Comparison of ENCODE assay signal across 1 cellular context in genomic region chr1:12745126-12745991, GRCh38.
TF ChIP-seq lines count a peak whose summit lies in the region.

No MANE protein-coding gene starts in this region.

TF ChIP-seq in K562, 482 proteins besides CTCF, POLR2A, EP300 and RAD21 (continued from another document and continues in another):
- TF ChIP-seq MCM5 (IDR thresholded peaks at IDR 0.05; ENCODE audit: low read depth) (no peak), GTF3C2 (IDR thresholded peaks at IDR 0.05; ENCODE audit: borderline replicate concordance, extremely low read depth, insufficient read length) (no peak), REST (CRISPR knock-in tag; IDR thresholded peaks at IDR 0.05; ENCODE audit: low read depth) (no peak), CXXC5 (CRISPR knock-in tag; IDR thresholded peaks at IDR 0.05) (peak; percentile 58), ZNF165 (CRISPR knock-in tag; IDR thresholded peaks at IDR 0.05; ENCODE audit: borderline replicate concordance) (no peak), CTBP1 (IDR thresholded peaks at IDR 0.05; ENCODE audit: borderline replicate concordance) (peak; percentile 51; the same call in 1 of the 2 replicates), RFX1 (IDR thresholded peaks at IDR 0.05) (no peak), POU5F1 (IDR thresholded peaks at IDR 0.05; ENCODE audit: borderline replicate concordance, low read depth, low read length, partially characterized antibody) (no peak), SRSF1 (IDR thresholded peaks at IDR 0.05; ENCODE audit: low read depth, low read length) (no peak), IRF2 (CRISPR knock-in tag; IDR thresholded peaks at IDR 0.05) (no peak), FOXJ3 (CRISPR knock-in tag; IDR thresholded peaks at IDR 0.05) (no peak), SRSF9 (IDR thresholded peaks at IDR 0.05; ENCODE audit: borderline replicate concordance, low read depth, low read length) (no peak), MTA3 (IDR thresholded peaks at IDR 0.05; ENCODE audit: borderline replicate concordance) (peak; percentile 34; the same call in 1 of the 2 replicates), TEAD2 (tag; IDR thresholded peaks at IDR 0.05) (no peak), ZNF197 (CRISPR knock-in tag; IDR thresholded peaks at IDR 0.05; ENCODE audit: low read depth) (0 out of 2 replicates have a peak, but pooled peaks have one; percentile 43), ZBTB11 (CRISPR knock-in tag; IDR thresholded peaks at IDR 0.05) (no peak), NKRF (IDR thresholded peaks at IDR 0.05; ENCODE audit: borderline replicate concordance) (no peak), E2F6 (IDR thresholded peaks at IDR 0.05; ENCODE audit: borderline replicate concordance in 1 of 2, extremely low read depth in 1 of 2, insufficient read depth in 1 of 2, insufficient read length in 1 of 2, low read depth in 1 of 2, low read length in 1 of 2, poor library complexity in 1 of 2, severe bottlenecking in 1 of 2) (no peak), ZNF354B (CRISPR knock-in tag; IDR thresholded peaks at IDR 0.05) (no peak), TCF7L2 (IDR thresholded peaks at IDR 0.05; ENCODE audit: low read depth, low read length) (no peak), ESRRA (IDR thresholded peaks at IDR 0.05; ENCODE audit: borderline replicate concordance, low read depth) (peak; percentile 45; the same call in 1 of the 2 replicates), SREBF1 (IDR thresholded peaks at IDR 0.05; ENCODE audit: borderline replicate concordance, low read depth, low read length) (no peak), VEZF1 (CRISPR knock-in tag; IDR thresholded peaks at IDR 0.05) (no peak; the same call in 1 of the 2 replicates), ZBTB7A (IDR thresholded peaks at IDR 0.05; ENCODE audit: borderline replicate concordance, control insufficient read depth, low read depth, low read length) (no peak), NR2F6 (CRISPR knock-in tag; IDR thresholded peaks at IDR 0.05) (no peak), RBM15 (IDR thresholded peaks at IDR 0.05; ENCODE audit: insufficient read depth, low read length) (no peak), E4F1 (CRISPR knock-in tag; IDR thresholded peaks at IDR 0.05; ENCODE audit: borderline replicate concordance) (no peak), WHSC1 (IDR thresholded peaks at IDR 0.05; ENCODE audit: low read length) (no peak), ETV6 (IDR thresholded peaks at IDR 0.05; ENCODE audit: borderline replicate concordance in 1 of 2, low read depth in 2 of 2, low read length in 1 of 2) (no peak), ETV6 (CRISPR knock-in tag; IDR thresholded peaks at IDR 0.05; ENCODE audit: borderline replicate concordance) (no peak), TBL1XR1 (IDR thresholded peaks at IDR 0.05; ENCODE audit: low read length in 2 of 2) (no peak), CREB3 (tag; conservative IDR thresholded peaks at IDR 0.05; ENCODE audit: low read depth) (no peak), ZNF518B (CRISPR knock-in tag; IDR thresholded peaks at IDR 0.05) (no peak), PHF20 (IDR thresholded peaks at IDR 0.05; ENCODE audit: partially characterized antibody) (no peak), HNRNPK (IDR thresholded peaks at IDR 0.05; ENCODE audit: low read depth, low read length, poor library complexity, severe bottlenecking) (no peak)
